Comparison of ENCODE assay signal across 8 cellular contexts in genomic region chr1:32291708-32292508, GRCh38. TPM values are rescaled to one million over a fixed set of nuclear protein-coding genes. Genes with fewer than 3 reads are reported as not detected.
DNase-seq lines count a peak whose midpoint lies in the region; ATAC-seq and TF ChIP-seq lines count a peak whose summit lies in the region.

TSS of gene HDAC1 (plus strand) at chr1:32292083. CDS start at chr1:32292170, 87 bp downstream.

- TF ChIP-seq POLR2A in ovary (IDR thresholded peaks at IDR 0.05): peak; percentile 30

- H3K27me3 ChIP-seq in SU-DHL-6 (ENCODE audit: low read length) (no peaks in the 10 kb centered on the region), ovary (no peaks in the 10 kb centered on the region), thymus (ENCODE audit: control insufficient read depth, insufficient read depth) (no peaks in the 10 kb centered on the region)

- TF ChIP-seq EP300 in ovary (IDR thresholded peaks at IDR 0.05): no peak

- no peaks in the 10 kb centered on the region for H3K9me3 ChIP-seq in SU-DHL-6 (ENCODE audit: insufficient read depth, low read length)
- H3K9me3 ChIP-seq in ovary: no peaks in the 10 kb centered on the region
- no peaks in the 10 kb centered on the region for H3K9me3 ChIP-seq in thymus (ENCODE audit: control insufficient read depth)

- no peaks in the 10 kb centered on the region for H3K36me3 ChIP-seq in SU-DHL-6 (ENCODE audit: low read length)
- H3K36me3 ChIP-seq in ovary: no peaks in the 10 kb centered on the region
- H3K36me3 ChIP-seq in thymus (ENCODE audit: control insufficient read depth, insufficient read depth): peaks cover 9% of the 10 kb centered on the region

- H3K4me1 ChIP-seq in ovary (ENCODE audit: insufficient read depth): no peaks in the 10 kb centered on the region
- H3K4me1 ChIP-seq in thymus (ENCODE audit: control insufficient read depth, insufficient read depth, low read length): peaks cover 19% of the 10 kb centered on the region

- H2AFZ ChIP-seq in SU-DHL-6 (ENCODE audit: low read depth, low read length, severe bottlenecking): peak within 1 kb of the TSS; percentile 63

- H3K4me3 ChIP-seq in GM12865 (ENCODE audit: low read depth, low read length): peak within 1 kb of the TSS; percentile 60
- H3K4me3 ChIP-seq in SU-DHL-6 (ENCODE audit: insufficient read depth, low read length, poor library complexity, severe bottlenecking): peak within 1 kb of the TSS; percentile 99
- H3K4me3 ChIP-seq in ovary: peak within 1 kb of the TSS; percentile 90
- H3K4me3 ChIP-seq in thymus (ENCODE audit: low read length): peak within 1 kb of the TSS; percentile 67

- no peak for TF ChIP-seq CTCF in GM12865 (IDR thresholded peaks at IDR 0.05; ENCODE audit: insufficient read depth, low read depth, low read length, missing control alignments)
- no peak for TF ChIP-seq CTCF in SU-DHL-6 (IDR thresholded peaks at IDR 0.05; ENCODE audit: insufficient read depth, low read length, poor library complexity, severe bottlenecking)
- no peak for TF ChIP-seq CTCF in ovary (IDR thresholded peaks at IDR 0.05)

- H3K36me3 Mint-ChIP-seq in activated naive CD8-positive, alpha-beta T cell treated with anti-CD3 and anti-CD28 coated beads, Interleukin-2, amount 10 ng/mL, durations not matched to agents 7 days and 5 days: peaks cover 22% of the 10 kb centered on the region

- H3K79me2 ChIP-seq in SU-DHL-6 (ENCODE audit: insufficient read depth, low read length): peaks cover 49% of the 10 kb centered on the region

- intact Hi-C loops in Right ventricle myocardium inferior (cut with DNase I) (loop anchor here (5.0 kb wide), 1 partner anchor 45 kb away; the partner anchor contains the start of gene FAM167B), ovary (cut with DNase I) (no loop called here)

- H4K20me1 ChIP-seq in SU-DHL-6 (ENCODE audit: low read depth, low read length): peaks cover 12% of the 10 kb centered on the region

- peaks cover 22% of the 10 kb centered on the region for H3F3A ChIP-seq in SU-DHL-6 (ENCODE audit: insufficient read depth)

- peak; percentile 99 for DNase-seq in GM12865 (ENCODE audit: low read depth)
- peak; percentile 94 to 96 (median 95) for DNase-seq in NCI-H1417 (lab: John Stamatoyannopoulos, UW)
- DNase-seq in activated naive CD8-positive, alpha-beta T cell treated with anti-CD3 and anti-CD28 coated beads, Interleukin-2, amount 10 ng/mL, durations not matched to agents 7 days and 5 days: peak; percentile 96
- DNase-seq in Right ventricle myocardium inferior (ENCODE audit: missing footprints): peak; percentile 99
- DNase-seq in ovary: peak; percentile 93 to 97 (median 96)

- H3K4me1 Mint-ChIP-seq in activated naive CD8-positive, alpha-beta T cell treated with anti-CD3 and anti-CD28 coated beads, Interleukin-2, amount 10 ng/mL, durations not matched to agents 7 days and 5 days: peaks cover 29% of the 10 kb centered on the region

- H3K4me2 ChIP-seq in SU-DHL-6 (ENCODE audit: low read depth, low read length, poor library complexity, severe bottlenecking): peak within 1 kb of the TSS; percentile 91

- no peaks in the 10 kb centered on the region for H3K9me3 Mint-ChIP-seq in activated naive CD8-positive, alpha-beta T cell treated with anti-CD3 and anti-CD28 coated beads, Interleukin-2, amount 10 ng/mL, durations not matched to agents 7 days and 5 days

- WGBS in ovary, 3 donors: 0 to 1% (median 1%) methylated on average over 54 to 63 of the region's 64 CpGs
- under 1% methylated on average over 64 of the region's 64 CpGs for WGBS in thymus

- peak within 1 kb of the TSS; percentile 100 for H3K4me3 Mint-ChIP-seq in activated naive CD8-positive, alpha-beta T cell treated with anti-CD3 and anti-CD28 coated beads, Interleukin-2, amount 10 ng/mL, durations not matched to agents 7 days and 5 days

- POLR2A ChIA-PET in activated naive CD8-positive, alpha-beta T cell treated with anti-CD3 and anti-CD28 coated beads, Interleukin-2, amount 10 ng/mL, durations not matched to agents 7 days and 5 days (lab: Charles Lee): interaction anchor here (0.5 to 4.0 kb wide), 26 partner anchors 11 to 836 kb away, joined by 3 to 60 read pairs (median 4); partner anchors contain the start of genes BSDC1, EIF3I, LCK and MARCKSL1

- H3K9me2 ChIP-seq in SU-DHL-6 (replicated peaks; ENCODE audit: insufficient read depth, low read length): no peaks in the 10 kb centered on the region

- H3K9ac ChIP-seq in SU-DHL-6 (ENCODE audit: low read length): peak within 1 kb of the TSS; percentile 99

- H3K27ac Mint-ChIP-seq in activated naive CD8-positive, alpha-beta T cell treated with anti-CD3 and anti-CD28 coated beads, Interleukin-2, amount 10 ng/mL, durations not matched to agents 7 days and 5 days: peak within 1 kb of the TSS; percentile 87

- ATAC-seq in HG02759 (IDR thresholded peaks at IDR 0.05; ENCODE audit: unreplicated experiment) (peak; percentile 98), Right ventricle myocardium inferior (peak; percentile 99)
- peak; percentile 99 for ATAC-seq in activated naive CD8-positive, alpha-beta T cell treated with anti-CD3 and anti-CD28 coated beads, Interleukin-2, amount 10 ng/mL, durations not matched to agents 7 days and 5 days (ENCODE audit: low read depth)

- peak within 1 kb of the TSS; percentile 90 for H3K27ac ChIP-seq in SU-DHL-6 (ENCODE audit: low read depth, low read length)
- H3K27ac ChIP-seq in ovary: peak within 1 kb of the TSS; percentile 61 to 72
- peak within 1 kb of the TSS; percentile 85 for H3K27ac ChIP-seq in thymus (ENCODE audit: low read depth)

- H3K27me3 Mint-ChIP-seq in activated naive CD8-positive, alpha-beta T cell treated with anti-CD3 and anti-CD28 coated beads, Interleukin-2, amount 10 ng/mL, durations not matched to agents 7 days and 5 days: no peaks in the 10 kb centered on the region

RNA-seq across cellular contexts. Expression of gene HDAC1, which starts in this region (rescaled TPM):
- 100 to 1,000 TPM; 195 to 197 TPM for total RNA-seq in activated naive CD8-positive, alpha-beta T cell treated with anti-CD3 and anti-CD28 coated beads, Interleukin-2, amount 10 ng/mL, durations not matched to agents 7 days and 5 days
- total RNA-seq in Right ventricle myocardium inferior: 40.6 TPM
- 100 to 1,000 TPM in 1 of 7 donors, 10 to 100 TPM in 6; 52.9 to 107 (median 89.2) TPM for total RNA-seq in ovary
- 100 to 1,000 TPM in 1 of 2 donors, 10 to 100 TPM in 1; 66.7 to 101 TPM for polyA plus RNA-seq in ovary
- polyA plus RNA-seq in thymus: 103 TPM

Comparison
In these comparisons a context has a peak if more than half of its experiments do, and no peak if none do; other contexts are left out.
1. Peak in every context shown above with its lines: DNase-seq, ATAC-seq, H3K4me3 ChIP-seq and H3K27ac ChIP-seq.